1 cellular context compared by ENCODE assay signal in genomic region chr7:82173400-82174021, GRCh38.
TF ChIP-seq lines count a peak whose summit lies in the region.

No MANE protein-coding gene starts in this region.

TF ChIP-seq in GM12878, 131 proteins besides CTCF, POLR2A, EP300 and RAD21 (continued from another document):
- no peak for TF ChIP-seq E2F4 (IDR thresholded peaks at IDR 0.05; ENCODE audit: low read depth, low read length)
- no peak for TF ChIP-seq KLF5 (IDR thresholded peaks at IDR 0.05; ENCODE audit: partially characterized antibody)
- no peak for TF ChIP-seq ATF2 (IDR thresholded peaks at IDR 0.05; ENCODE audit: low read length)
- no peak for TF ChIP-seq STAT3 (IDR thresholded peaks at IDR 0.05; ENCODE audit: low read depth, low read length)
- TF ChIP-seq ZBED1 (IDR thresholded peaks at IDR 0.05; ENCODE audit: borderline replicate concordance), result no peak
- no peak for TF ChIP-seq ZNF217 (IDR thresholded peaks at IDR 0.05)
- no peak for TF ChIP-seq CEBPZ (IDR thresholded peaks at IDR 0.05; ENCODE audit: low read depth, low read length)
- no peak for TF ChIP-seq STAT1 (conservative IDR thresholded peaks at IDR 0.05)
- TF ChIP-seq MTA3 (IDR thresholded peaks at IDR 0.05; ENCODE audit: borderline replicate concordance, low read length), result no peak
- no peak for TF ChIP-seq POLR2AphosphoS5 (IDR thresholded peaks at IDR 0.05; ENCODE audit: low read length)
- TF ChIP-seq ZSCAN29 (IDR thresholded peaks at IDR 0.05), result no peak
- no peak for TF ChIP-seq ZNF274 (IDR thresholded peaks at IDR 0.05; ENCODE audit: insufficient read depth, insufficient read length)
